ENCODE assay signal across 6 cellular contexts in genomic region chr15:99777144-99777543, GRCh38.
"Had no signal": no experiment of that assay in that cellular context is flagged by ENCODE, and none has a peak within 500 bp of the region (broad histone marks: within the 10 kb centered on the region; RNA-seq: fewer than 3 reads in every experiment).

No MANE protein-coding gene starts in this region.

- DNase-seq: GM23248, GOT3, H9, HCEC 1CT, IMR-90 had no signal

- H3K27ac ChIP-seq: GM23248 had no signal

- H3K4me3 ChIP-seq: GM23248, K562 had no signal

- ATAC-seq: K562 had no signal
